In genomic region chr16:89615596-89616090, GRCh38 we compare ENCODE assay signal across 9 cellular contexts. TPM values are rescaled to one million over a fixed set of nuclear protein-coding genes. Genes with fewer than 3 reads are reported as not detected.
DNase-seq lines count a peak whose midpoint lies in the region.
"Had no signal": no experiment of that assay in that cellular context is flagged by ENCODE, and none has a peak within 500 bp of the region (broad histone marks: within the 10 kb centered on the region; RNA-seq: fewer than 3 reads in every experiment).

No MANE protein-coding gene starts in this region.

- no peak overlapping the region for H2AK5ac ChIP-seq in trophoblast cell (ENCODE audit: low read length)

- H3K4me3 ChIP-seq in trophoblast cell (ENCODE audit: low read depth, low read length), result no peak overlapping the region

- H3K79me2 ChIP-seq in trophoblast cell (ENCODE audit: control insufficient read depth, insufficient read depth, low read length, poor library complexity), result no peaks in the 10 kb centered on the region

- no peak overlapping the region for H3K14ac ChIP-seq in trophoblast cell (ENCODE audit: low read length)

- H3K23ac ChIP-seq in trophoblast cell (ENCODE audit: low read length), result no peak overlapping the region

- WGBS in trophoblast cell (ENCODE audit: extremely low coverage, insufficient coverage, insufficient read length), result no CpG with 5 or more reads among the region's 17 CpGs

- no peaks in the 10 kb centered on the region for H3K79me1 ChIP-seq in trophoblast cell (ENCODE audit: low read length)

- H3K36me3 ChIP-seq in trophoblast cell (ENCODE audit: control insufficient read depth in 1 of 2, insufficient read depth in 2 of 2, low read length in 2 of 2), result no peaks in the 10 kb centered on the region

- H4K91ac ChIP-seq in trophoblast cell (ENCODE audit: low read depth, low read length), result no peak overlapping the region

- H3K27me3 ChIP-seq in trophoblast cell (ENCODE audit: insufficient read depth, low read length), result no peaks in the 10 kb centered on the region

- no peak overlapping the region for H3K18ac ChIP-seq in trophoblast cell (ENCODE audit: low read length)

- H2BK120ac ChIP-seq in trophoblast cell (ENCODE audit: insufficient read depth, low read length, poor library complexity), result no peak overlapping the region

- H4K12ac ChIP-seq in trophoblast cell (ENCODE audit: low read depth, low read length), result no peak overlapping the region

- H3K4me2 ChIP-seq in trophoblast cell (ENCODE audit: low read length), result no peak overlapping the region

- no peak overlapping the region for H3K27ac ChIP-seq in trophoblast cell (ENCODE audit: low read depth, low read length)

- H4K8ac ChIP-seq in trophoblast cell (ENCODE audit: low read depth, low read length), result no peak overlapping the region

- peak; percentile 33 for DNase-seq in DMS53 (lab: John Stamatoyannopoulos, UW)
- DNase-seq in DMS53 treated with DMSO at 0.1 percent for 48 hours (lab: John Stamatoyannopoulos, UW; ENCODE audit: unreplicated experiment), result no peak
- DNase-seq in NAMALWA (ENCODE audit: low spot score), result peak; percentile 59
- DNase-seq in ecto neural progenitor cell (ENCODE audit: low spot score), result peak; percentile 84
- peak in 1 of 2 donors; percentile 35 for DNase-seq in trophoblast cell
- DNase-seq in NCI-H128 (lab: John Stamatoyannopoulos, UW; ENCODE audit: unreplicated experiment), result no peak
- no peak for DNase-seq in NCI-H146 treated with DMSO at 0.1 percent for 48 hours (lab: John Stamatoyannopoulos, UW; ENCODE audit: unreplicated experiment)
- no peak for DNase-seq in putamen (ENCODE audit: low spot score)
- DNase-seq: stimulated activated CD4-positive, alpha-beta T cell treated with anti-CD3 and anti-CD28 coated beads, Interleukin-1b, Interleukin-23, amount 100 ng/mL, for 48 hours had no signal

- H3K4me1 ChIP-seq in trophoblast cell (ENCODE audit: control insufficient read depth in 1 of 2, insufficient read depth in 2 of 2, low read length in 2 of 2), result no peaks in the 10 kb centered on the region

- no peak overlapping the region for H2BK5ac ChIP-seq in trophoblast cell (ENCODE audit: low read depth, low read length, poor library complexity)

- no peak overlapping the region for H3K4ac ChIP-seq in trophoblast cell (ENCODE audit: low read depth, low read length)

- H2BK12ac ChIP-seq in trophoblast cell (ENCODE audit: low read length), result peak overlapping the region; percentile 8

- no peak overlapping the region for H2AFZ ChIP-seq in trophoblast cell (ENCODE audit: insufficient read depth, low read length, poor library complexity)

- no peak overlapping the region for H3K9ac ChIP-seq in trophoblast cell (ENCODE audit: low read length)

- no peaks in the 10 kb centered on the region for H3K9me3 ChIP-seq in trophoblast cell (ENCODE audit: insufficient read depth, low read depth, low read length)

RNA-seq across cellular contexts. Expression of gene DPEP1, which starts 2.2 kb away (rescaled TPM):
- polyA plus RNA-seq in trophoblast cell (2013), result 0.04 TPM in 1 of 2 replicates, not detected in the other

RNA-seq across cellular contexts. Expression of gene CPNE7, which starts 40.1 kb away (rescaled TPM):
- polyA plus RNA-seq in trophoblast cell (2013), result 0.23 and 0.37 TPM in 2 replicates

RNA-seq across cellular contexts. Expression of gene CHMP1A, which starts 41.9 kb away (rescaled TPM):
- 48.1 and 51.0 TPM in 2 replicates for polyA plus RNA-seq in trophoblast cell (2013)

RNA-seq across cellular contexts. Expression of gene SPATA33, which starts 42.0 kb away (rescaled TPM):
- polyA plus RNA-seq in trophoblast cell (2013), result 11.1 and 11.9 TPM in 2 replicates

RNA-seq across cellular contexts. Expression of gene RPL13, which starts 55.2 kb away (rescaled TPM):
- polyA plus RNA-seq in trophoblast cell (2013), result 2,265 and 2,343 TPM in 2 replicates

Comparison
In these comparisons a context has a peak if more than half of its experiments do, and no peak if none do; other contexts are left out.
1. DNase-seq: peak in DMS53 (single experiment), NAMALWA (single experiment) and ecto neural progenitor cell (single experiment); none in DMS53 treated with DMSO at 0.1 percent for 48 hours (single experiment), NCI-H128 (single experiment), NCI-H146 treated with DMSO at 0.1 percent for 48 hours (single experiment) and putamen (single experiment).